In genomic region chr20:31605031-31605901, GRCh38 we compare ENCODE assay signal across 8 cellular contexts. TPM values are rescaled to one million over a fixed set of nuclear protein-coding genes. Genes with fewer than 3 reads are reported as not detected.
DNase-seq lines count a peak whose midpoint lies in the region; ATAC-seq and TF ChIP-seq lines count a peak whose summit lies in the region.

Gene ID1, plus strand, starts transcription at chr20:31605289. Its CDS starts 99 bp downstream, at chr20:31605388.

- ATAC-seq in GM19452 (IDR thresholded peaks at IDR 0.05; ENCODE audit: unreplicated experiment) (peak; percentile 87), HG03575 (IDR thresholded peaks at IDR 0.05; ENCODE audit: extremely low read depth, insufficient number of reproducible peaks, low FRiP score, unreplicated experiment) (peak; percentile 51), left lung (peak; percentile 84)

- intact Hi-C loops in dendritic cell treated with granulocyte-macrophage colony-stimulating factor and Interleukin-4, amounts not matched to agents 40 ng/mL and 50 ng/mL, for 4 days (cut with micrococcal nuclease) = loop anchor here (2.0 kb wide), 1 partner anchor 32 kb away; no protein-coding TSS in a partner anchor
- intact Hi-C loops in left lung (cut with DNase I) = no loop called here

- H3K36me3 Mint-ChIP-seq in dendritic cell treated with granulocyte-macrophage colony-stimulating factor and Interleukin-4, amounts not matched to agents 40 ng/mL and 50 ng/mL, for 4 days (ENCODE audit: low read depth) = no peaks in the 10 kb centered on the region

- H3K27ac Mint-ChIP-seq in dendritic cell treated with granulocyte-macrophage colony-stimulating factor and Interleukin-4, amounts not matched to agents 40 ng/mL and 50 ng/mL, for 4 days = peak within 1 kb of the TSS; percentile 50

- H3K27ac ChIP-seq in C4-2B = peak within 1 kb of the TSS; percentile 85
- H3K27ac ChIP-seq in left lung = peak within 1 kb of the TSS; percentile 90 to 95

- H3K27me3 ChIP-seq in left lung = peaks cover 0 to 10% of the 10 kb centered on the region in 2 donors

- H3K9me3 Mint-ChIP-seq in dendritic cell treated with granulocyte-macrophage colony-stimulating factor and Interleukin-4, amounts not matched to agents 40 ng/mL and 50 ng/mL, for 4 days = no peaks in the 10 kb centered on the region

- H3K27me3 Mint-ChIP-seq in dendritic cell treated with granulocyte-macrophage colony-stimulating factor and Interleukin-4, amounts not matched to agents 40 ng/mL and 50 ng/mL, for 4 days = peaks cover 49% of the 10 kb centered on the region

- no peak for TF ChIP-seq CTCF in C4-2B (conservative IDR thresholded peaks at IDR 0.05)
- TF ChIP-seq CTCF in left lung (IDR thresholded peaks at IDR 0.05) = no peak

- no peaks in the 10 kb centered on the region for H3K9me3 ChIP-seq in left lung

- H3K36me3 ChIP-seq in left lung = no peaks in the 10 kb centered on the region

- peak; percentile 93 for DNase-seq in NCI-H774 (lab: John Stamatoyannopoulos, UW)
- DNase-seq in activated CD4-positive, alpha-beta T cell treated with anti-CD3 and anti-CD28 coated beads, Interleukin-2, amount 50 U/mL, for 4 hours = peak; percentile 90
- DNase-seq in left lung = peak; percentile 95 to 98
- DNase-seq in stimulated activated CD4-positive, alpha-beta T cell treated with anti-CD3 and anti-CD28 coated beads, Interleukin-2, amount 100 ng/mL, for 24 hours = peak; percentile 90 to 92

- H3K4me3 ChIP-seq in left lung = peak within 1 kb of the TSS; percentile 69 to 86

- peak within 1 kb of the TSS; percentile 91 for H3K4me3 Mint-ChIP-seq in dendritic cell treated with granulocyte-macrophage colony-stimulating factor and Interleukin-4, amounts not matched to agents 40 ng/mL and 50 ng/mL, for 4 days

- H3K4me1 Mint-ChIP-seq in dendritic cell treated with granulocyte-macrophage colony-stimulating factor and Interleukin-4, amounts not matched to agents 40 ng/mL and 50 ng/mL, for 4 days (ENCODE audit: low read depth) = peaks cover 38% of the 10 kb centered on the region

- peaks cover 20 to 74% of the 10 kb centered on the region in 2 donors for H3K4me1 ChIP-seq in left lung

RNA-seq across cellular contexts. Expression of gene ID1, which starts in this region (rescaled TPM):
- total RNA-seq in left lung = 100 to 1,000 TPM; 185 to 297 TPM

Comparison
In these comparisons a context has a peak if more than half of its experiments do, and no peak if none do; other contexts are left out.
1. Peak in every context shown above with its lines: DNase-seq, ATAC-seq, H3K4me3 ChIP-seq and H3K27ac ChIP-seq.